Comparison of ENCODE assay signal across 10 cellular contexts in genomic region chr2:46333912-46334311, GRCh38. TPM values are rescaled to one million over a fixed set of nuclear protein-coding genes. Genes with fewer than 3 reads are reported as not detected.
DNase-seq lines count a peak whose midpoint lies in the region; ATAC-seq, FAIRE-seq and TF ChIP-seq lines count a peak whose summit lies in the region.
"Had no signal": no experiment of that assay in that cellular context is flagged by ENCODE, and none has a peak within 500 bp of the region (broad histone marks: within the 10 kb centered on the region; RNA-seq: fewer than 3 reads in every experiment).

No MANE protein-coding gene starts in this region.

- peak overlapping the region; percentile 92 for H3K4me2 ChIP-seq in A549

- intact Hi-C loops in left colon (cut with DNase I, micrococcal nuclease) = no loop called here

- TF ChIP-seq CTCF in A549 (IDR thresholded peaks at IDR 0.05) (peak; percentile 20; the same call in 1 of the 3 replicates), choroid plexus epithelial cell (conservative IDR thresholded peaks at IDR 0.05; ENCODE audit: low read depth, low read length) (peak; percentile 45)

- H3K4me1 ChIP-seq in A549 = peaks cover 97% of the 10 kb centered on the region
- H3K4me1 ChIP-seq in muscle layer of duodenum (ENCODE audit: control insufficient read depth in 1 of 2, insufficient read depth in 2 of 2, low read length in 2 of 2) = peaks cover 12 to 52% of the 10 kb centered on the region in 2 donors

- H3K9me3 ChIP-seq in A549 (no peaks in the 10 kb centered on the region), muscle layer of duodenum (ENCODE audit: control insufficient read depth in 1 of 2, low read length in 2 of 2) (no peaks in the 10 kb centered on the region)

- no peaks in the 10 kb centered on the region for H3K27me3 ChIP-seq in muscle layer of duodenum (ENCODE audit: low read depth, low read length)

- CTCF ChIA-PET in A549 (lab: Yijun Ruan, JAX) = interaction anchor here (0.6 to 2.0 kb wide), 13 partner anchors 9 to 323 kb away, joined by 3 to 6 read pairs (median 3); no protein-coding TSS in a partner anchor

- WGBS in A549 (ENCODE audit: missing lambda C conversion rate) = 91% methylated on average over 4 of the region's 4 CpGs

- no peak for TF ChIP-seq POLR2A in A549 (IDR thresholded peaks at IDR 0.05; ENCODE audit: low read length)

- TF ChIP-seq RAD21 in A549 (conservative IDR thresholded peaks at IDR 0.05 in 1 of 2, IDR thresholded peaks at IDR 0.05 in 1 of 2) = peak in 1 of 2 experiments; percentile 44; a peak in 2 of 5 replicates
- peak; percentile 41 for TF ChIP-seq RAD21 in Ishikawa (IDR thresholded peaks at IDR 0.05; ENCODE audit: low read depth)

- peaks cover 0 to 4% of the 10 kb centered on the region in 2 donors for H3K36me3 ChIP-seq in muscle layer of duodenum (ENCODE audit: control insufficient read depth in 1 of 2, insufficient read depth in 2 of 2, low read length in 2 of 2)

- no peak for FAIRE-seq in A549 (lab: Jason Lieb, UNC)
- FAIRE-seq: TTC549 had no signal

- peak overlapping the region; percentile 88 to 89 for H3K27ac ChIP-seq in A549
- H3K27ac ChIP-seq in muscle layer of duodenum (ENCODE audit: low read length) = peak overlapping the region; percentile 81

- POLR2A ChIA-PET in A549 (lab: Yijun Ruan, JAX) = interaction anchor here (3.1 kb wide), 1 partner anchor 37 kb away, joined by 10 read pairs; the partner anchor contains the start of gene EPAS1

- peak; percentile 49 to 56 for DNase-seq in A549 (ENCODE audit: low read depth in 1 of 2, low spot score in 1 of 2)
- DNase-seq in choroid plexus epithelial cell (ENCODE audit: low read depth) = no peak
- DNase-seq in NCI-H128 (lab: John Stamatoyannopoulos, UW; ENCODE audit: unreplicated experiment) = no peak
- no peak for DNase-seq in NCI-H2171 (lab: John Stamatoyannopoulos, UW)
- no peak for DNase-seq in left colon
- DNase-seq: NCI-H2171 treated with DMSO at 0.1 percent for 48 hours had no signal

- no peak for TF ChIP-seq EP300 in A549 (IDR thresholded peaks at IDR 0.05)
- no peak for TF ChIP-seq EP300 in Ishikawa (IDR thresholded peaks at IDR 0.05; ENCODE audit: borderline replicate concordance)

- no peak overlapping the region for H3K4me3 ChIP-seq in A549
- no peak overlapping the region for H3K4me3 ChIP-seq in choroid plexus epithelial cell (ENCODE audit: low read depth, low read length)
- no peak overlapping the region for H3K4me3 ChIP-seq in muscle layer of duodenum (ENCODE audit: low read depth in 1 of 2, low read length in 2 of 2)

- ATAC-seq in A549 = peak in 1 of 2 experiments; percentile 15; a peak in 3 of 6 replicates
- ATAC-seq in GM18502 (IDR thresholded peaks at IDR 0.05; ENCODE audit: poor library complexity, unreplicated experiment) = no peak
- no peak for ATAC-seq in left colon

TF ChIP-seq in A549, 52 proteins besides CTCF, POLR2A, EP300 and RAD21:
- 0 out of 2 replicates have a peak, but pooled peaks have one; percentile 29 for TF ChIP-seq EHMT2 (IDR thresholded peaks at IDR 0.05; ENCODE audit: low read depth)
- no peak for TF ChIP-seq RFX5 (IDR thresholded peaks at IDR 0.05)
- no peak for TF ChIP-seq HDAC2 (IDR thresholded peaks at IDR 0.05)

TF ChIP-seq in Ishikawa, 13 proteins besides CTCF, POLR2A, EP300 and RAD21:
- no peak for TF ChIP-seq EGR1 (IDR thresholded peaks at IDR 0.05)
- TF ChIP-seq TAF1 (IDR thresholded peaks at IDR 0.05; ENCODE audit: low read depth) = no peak
- TF ChIP-seq, protein P1, sequence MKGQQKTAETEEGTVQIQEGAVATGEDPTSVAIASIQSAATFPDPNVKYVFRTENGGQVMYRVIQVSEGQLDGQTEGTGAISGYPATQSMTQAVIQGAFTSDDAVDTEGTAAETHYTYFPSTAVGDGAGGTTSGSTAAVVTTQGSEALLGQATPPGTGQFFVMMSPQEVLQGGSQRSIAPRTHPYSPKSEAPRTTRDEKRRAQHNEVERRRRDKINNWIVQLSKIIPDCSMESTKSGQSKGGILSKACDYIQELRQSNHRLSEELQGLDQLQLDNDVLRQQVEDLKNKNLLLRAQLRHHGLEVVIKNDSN (IDR thresholded peaks at IDR 0.05) = no peak
- no peak for TF ChIP-seq TCF12 (IDR thresholded peaks at IDR 0.05; ENCODE audit: low read depth)
- no peak for TF ChIP-seq YY1 (IDR thresholded peaks at IDR 0.05; ENCODE audit: low read depth)
- TF ChIP-seq CREB1 (IDR thresholded peaks at IDR 0.05; ENCODE audit: low read depth) = no peak
- no peak for TF ChIP-seq ZBTB7A (IDR thresholded peaks at IDR 0.05; ENCODE audit: low read depth)
- TF ChIP-seq, protein P2, sequence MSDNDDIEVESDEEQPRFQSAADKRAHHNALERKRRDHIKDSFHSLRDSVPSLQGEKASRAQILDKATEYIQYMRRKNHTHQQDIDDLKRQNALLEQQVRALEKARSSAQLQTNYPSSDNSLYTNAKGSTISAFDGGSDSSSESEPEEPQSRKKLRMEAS (IDR thresholded peaks at IDR 0.05) = no peak
- no peak for TF ChIP-seq NFIC (IDR thresholded peaks at IDR 0.05)
- TF ChIP-seq FOXM1 (IDR thresholded peaks at IDR 0.05; ENCODE audit: borderline replicate concordance, low read depth) = no peak
- TF ChIP-seq, protein P3, sequence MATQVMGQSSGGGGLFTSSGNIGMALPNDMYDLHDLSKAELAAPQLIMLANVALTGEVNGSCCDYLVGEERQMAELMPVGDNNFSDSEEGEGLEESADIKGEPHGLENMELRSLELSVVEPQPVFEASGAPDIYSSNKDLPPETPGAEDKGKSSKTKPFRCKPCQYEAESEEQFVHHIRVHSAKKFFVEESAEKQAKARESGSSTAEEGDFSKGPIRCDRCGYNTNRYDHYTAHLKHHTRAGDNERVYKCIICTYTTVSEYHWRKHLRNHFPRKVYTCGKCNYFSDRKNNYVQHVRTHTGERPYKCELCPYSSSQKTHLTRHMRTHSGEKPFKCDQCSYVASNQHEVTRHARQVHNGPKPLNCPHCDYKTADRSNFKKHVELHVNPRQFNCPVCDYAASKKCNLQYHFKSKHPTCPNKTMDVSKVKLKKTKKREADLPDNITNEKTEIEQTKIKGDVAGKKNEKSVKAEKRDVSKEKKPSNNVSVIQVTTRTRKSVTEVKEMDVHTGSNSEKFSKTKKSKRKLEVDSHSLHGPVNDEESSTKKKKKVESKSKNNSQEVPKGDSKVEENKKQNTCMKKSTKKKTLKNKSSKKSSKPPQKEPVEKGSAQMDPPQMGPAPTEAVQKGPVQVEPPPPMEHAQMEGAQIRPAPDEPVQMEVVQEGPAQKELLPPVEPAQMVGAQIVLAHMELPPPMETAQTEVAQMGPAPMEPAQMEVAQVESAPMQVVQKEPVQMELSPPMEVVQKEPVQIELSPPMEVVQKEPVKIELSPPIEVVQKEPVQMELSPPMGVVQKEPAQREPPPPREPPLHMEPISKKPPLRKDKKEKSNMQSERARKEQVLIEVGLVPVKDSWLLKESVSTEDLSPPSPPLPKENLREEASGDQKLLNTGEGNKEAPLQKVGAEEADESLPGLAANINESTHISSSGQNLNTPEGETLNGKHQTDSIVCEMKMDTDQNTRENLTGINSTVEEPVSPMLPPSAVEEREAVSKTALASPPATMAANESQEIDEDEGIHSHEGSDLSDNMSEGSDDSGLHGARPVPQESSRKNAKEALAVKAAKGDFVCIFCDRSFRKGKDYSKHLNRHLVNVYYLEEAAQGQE (IDR thresholded peaks at IDR 0.05; ENCODE audit: low read depth) = no peak
- no peak for TF ChIP-seq CEBPB (IDR thresholded peaks at IDR 0.05)
- no peak for TF ChIP-seq TEAD4 (IDR thresholded peaks at IDR 0.05)

RNA-seq across cellular contexts. Expression of gene EPAS1, which starts 36.7 kb away (rescaled TPM):
- polyA plus RNA-seq in A549 (2011; rRNA removed) (143 and 150 TPM in 2 replicates), A549 (2017; fragmentation: RNase III; extraction: RNeasy Plus Mini Kit Qiagen cat#74134 plus additional on column Dnase treatment) (111 to 128 TPM (median 122 TPM) in 3 replicates)
- 60.3 and 78.5 TPM in 2 replicates for polyA plus RNA-seq in A549 (2012; cell fraction: cytosol; rRNA removed)
- 106 and 115 TPM in 2 replicates for polyA plus RNA-seq in A549 (2012; cell fraction: nucleus; rRNA removed)
- polyA minus RNA-seq in A549 (2011; rRNA and poly(A)+ RNA removed) = 174 and 229 TPM in 2 replicates
- 100 to 1,000 TPM; 155 to 226 TPM for total RNA-seq in left colon

Comparison
In these comparisons a context has a peak if more than half of its experiments do, and no peak if none do; other contexts are left out.
1. DNase-seq: peak in A549 (2 of 2); none in choroid plexus epithelial cell (single experiment), NCI-H128 (single experiment), NCI-H2171 (single experiment) and left colon (0 of 2).